In genomic region chr1:202575906-202576653, GRCh38 we compare ENCODE assay signal across 11 cellular contexts.
DNase-seq lines count a peak whose midpoint lies in the region; ATAC-seq and TF ChIP-seq lines count a peak whose summit lies in the region.
"Had no signal": no experiment of that assay in that cellular context is flagged by ENCODE, and none has a peak within 500 bp of the region (broad histone marks: within the 10 kb centered on the region; RNA-seq: fewer than 3 reads in every experiment).

No MANE protein-coding gene starts in this region.

- TF ChIP-seq CTCF in heart right ventricle (IDR thresholded peaks at IDR 0.05) (no peak), vagina (IDR thresholded peaks at IDR 0.05) (no peak)

- 27 to 42% methylated on average over 2 of the region's 2 CpGs for WGBS in heart right ventricle, 2 donors

- H3K4me3 ChIP-seq in heart right ventricle (no peak overlapping the region), muscle layer of duodenum (ENCODE audit: low read depth in 1 of 2, low read length in 2 of 2) (no peak overlapping the region), vagina (no peak overlapping the region)

- H3K9me3 ChIP-seq in heart right ventricle: no peaks in the 10 kb centered on the region
- no peaks in the 10 kb centered on the region for H3K9me3 ChIP-seq in muscle layer of duodenum (ENCODE audit: control insufficient read depth in 1 of 2, low read length in 2 of 2)
- H3K9me3 ChIP-seq in vagina: no peaks in the 10 kb centered on the region

- H3K27me3 ChIP-seq in heart right ventricle: peaks cover 0 to 40% (median 0%) of the 10 kb centered on the region in 7 donors
- no peaks in the 10 kb centered on the region for H3K27me3 ChIP-seq in muscle layer of duodenum (ENCODE audit: low read depth, low read length)
- H3K27me3 ChIP-seq in vagina: no peaks in the 10 kb centered on the region

- H3K4me1 ChIP-seq in heart right ventricle: peaks cover 7 to 89% (median 58%) of the 10 kb centered on the region in 9 donors
- H3K4me1 ChIP-seq in muscle layer of duodenum (ENCODE audit: control insufficient read depth in 1 of 2, insufficient read depth in 2 of 2, low read length in 2 of 2): peaks cover 15 to 85% of the 10 kb centered on the region in 2 donors
- H3K4me1 ChIP-seq in vagina: peaks cover 56% of the 10 kb centered on the region

- H3K27ac ChIP-seq in heart right ventricle: peak overlapping the region in 9 of 10 donors; percentile 0 to 74 (median 42)
- peak overlapping the region; percentile 76 for H3K27ac ChIP-seq in muscle layer of duodenum (ENCODE audit: low read length)
- peak overlapping the region; percentile 41 for H3K27ac ChIP-seq in vagina

- intact Hi-C loops in heart right ventricle (cut with DNase I) (loop anchor here in 1 of 10 donors (10.0 kb wide), 1 partner anchor 81 kb away; no protein-coding TSS in a partner anchor), left ventricle myocardium superior (cut with micrococcal nuclease) (no loop called here), vagina (cut with DNase I) (loop anchor here (10.0 kb wide), 1 partner anchor 71 kb away; no protein-coding TSS in a partner anchor)

- ATAC-seq in heart right ventricle: no peak
- ATAC-seq in left ventricle myocardium superior: no peak
- no peak for ATAC-seq in HG02610 (IDR thresholded peaks at IDR 0.05; ENCODE audit: unreplicated experiment)
- ATAC-seq: activated CD4-positive, CD25-positive, alpha-beta regulatory T cell treated with anti-CD3 and anti-CD28 coated beads, Interleukin-2, amount 50 U/mL, for 24 hours had no signal

- H3K36me3 ChIP-seq in heart right ventricle (peaks cover 0 to 70% (median 28%) of the 10 kb centered on the region in 9 donors), muscle layer of duodenum (ENCODE audit: control insufficient read depth in 1 of 2, insufficient read depth in 2 of 2, low read length in 2 of 2) (peaks cover 25 to 43% of the 10 kb centered on the region in 2 donors), vagina (peaks cover 0 to 9% of the 10 kb centered on the region in 2 donors)

- no peak for TF ChIP-seq POLR2A in vagina (IDR thresholded peaks at IDR 0.05)

- DNase-seq in heart right ventricle (no peak), left ventricle myocardium superior (no peak), dermis blood vessel endothelial cell (peak; percentile 27), vagina (ENCODE audit: extremely low spot score in 2 of 2) (peak in 1 of 2 donors; percentile 29), NCI-H446 treated with DMSO at 0.1 percent for 48 hours (lab: John Stamatoyannopoulos, UW) (no peak)
- no peak for DNase-seq in stimulated activated CD4-positive, alpha-beta T cell treated with anti-CD3 and anti-CD28 coated beads, Interleukin-4, amount 100 ng/mL, for 4 hours
- DNase-seq: NCI-H2029, SHP77 had no signal
